ENCODE assay signal across 19 cellular contexts in the genomic region with DNA sequence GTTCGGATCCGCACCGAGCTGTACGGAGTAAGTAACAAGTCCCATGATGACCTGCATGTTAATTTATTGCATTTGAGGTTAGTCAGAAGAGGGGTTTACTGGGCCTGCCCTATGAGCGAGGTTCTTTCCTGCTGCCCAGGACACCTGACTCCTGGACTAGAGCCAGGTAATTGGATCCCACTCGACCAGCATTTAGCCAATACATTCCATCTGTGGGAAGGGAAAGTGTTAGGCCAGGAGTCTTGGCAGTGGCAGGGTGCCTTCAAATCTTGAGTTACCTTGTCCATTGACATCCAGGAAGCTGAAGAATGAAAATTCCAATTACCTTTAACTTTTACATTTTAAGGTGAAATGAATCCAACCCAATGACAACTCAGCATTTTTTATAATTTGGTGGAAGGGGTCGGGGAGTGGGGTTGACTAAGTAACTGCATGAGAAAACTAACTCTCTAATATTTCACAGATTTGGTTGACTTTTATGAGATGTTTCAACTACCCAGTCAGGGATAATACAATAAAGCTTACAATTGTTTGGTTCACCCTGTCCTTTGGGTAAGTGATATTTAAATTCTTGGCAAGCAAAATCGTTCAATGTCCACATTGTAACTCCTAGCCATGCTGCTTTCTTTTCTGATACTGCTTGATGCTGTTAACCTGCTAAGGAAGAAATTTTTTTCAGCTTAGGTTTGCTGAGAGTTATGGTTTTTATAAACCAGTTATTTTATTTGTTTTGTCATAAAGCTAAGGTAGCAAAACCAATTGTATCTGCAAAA.
A peak's percentile ranks its signal among the peaks of the same experiment; 100 is the strongest.
DNase-seq lines count a peak whose midpoint lies in the region; ATAC-seq, FAIRE-seq and TF ChIP-seq lines count a peak whose summit lies in the region.
"Had no signal": no experiment of that assay in that cellular context is flagged by ENCODE, and none has a peak within 500 bp of the region (broad histone marks: within the 10 kb centered on the region; RNA-seq: fewer than 3 reads in every experiment).

No MANE protein-coding gene starts in this region.

- no peak for FAIRE-seq in K562 (lab: Jason Lieb, UNC)
- FAIRE-seq: H1 had no signal

- POLR2A ChIA-PET in K562 (lab: Yijun Ruan, JAX): interaction anchor here (1.0 kb wide), 1 partner anchor 11 kb away, joined by 3 read pairs; no protein-coding TSS in a partner anchor

- BruUV-seq in K562 (replicated peaks; lab: Mats Ljungman, UMichigan): no TSS peak

- peak; percentile 55 for DNase-seq in HT-29 (ENCODE audit: low spot score)
- no peak for DNase-seq in K562 (ENCODE audit: extremely low read depth in 1 of 4, low spot score in 3 of 4)
- peak; percentile 34 for DNase-seq in mucosa of gallbladder (ENCODE audit: low spot score)
- no peak for DNase-seq in ascending aorta (ENCODE audit: low spot score in 2 of 2)
- no peak for DNase-seq in stimulated activated CD4-positive, alpha-beta T cell treated with anti-CD3 and anti-CD28 coated beads, Interleukin-15, amount 100 ng/mL, for 24 hours
- DNase-seq in tibial artery: no peak
- DNase-seq: activated CD4-positive, CD25-positive, alpha-beta regulatory T cell treated with anti-CD3 and anti-CD28 coated beads, Interleukin-2, amount 50 U/mL, for 72 hours; activated CD8-positive, alpha-beta memory T cell treated with anti-CD3 and anti-CD28 coated beads, Interleukin-2, amount 10 ng/mL, durations not matched to agents 7 days and 5 days; activated effector memory CD4-positive, alpha-beta T cell treated with anti-CD3 and anti-CD28 coated beads, Interleukin-2, amount 50 U/mL, for 16 hours; endodermal cell; hippocampal formation; KG1; left cardiac atrium; occipital lobe; testis had no signal

- H3K4me3 ChIP-seq in K562: no peak overlapping the region
- H3K4me3 ChIP-seq in ascending aorta: no peak overlapping the region
- no peak overlapping the region for H3K4me3 ChIP-seq in tibial artery
- H3K4me3 ChIP-seq: SJCRH30, testis had no signal

- H3K9me3 ChIP-seq in K562 (replicated peaks; ENCODE audit: control insufficient read depth, insufficient read depth, low read depth, low read length): no peaks in the 10 kb centered on the region
- H3K9me3 ChIP-seq in ascending aorta: no peaks in the 10 kb centered on the region
- H3K9me3 ChIP-seq in tibial artery: no peaks in the 10 kb centered on the region
- H3K9me3 ChIP-seq: SJCRH30, testis had no signal

- no peak overlapping the region for H3K4me2 ChIP-seq in K562 (ENCODE audit: insufficient read depth, low read length)

- TF ChIP-seq RAD21 in K562 (CRISPR knock-in tag; conservative IDR thresholded peaks at IDR 0.05 in 1 of 2, IDR thresholded peaks at IDR 0.05 in 1 of 2): no peak

- no peak for TF ChIP-seq POLR2A in K562 (conservative IDR thresholded peaks at IDR 0.05)

- TF ChIP-seq CTCF in C4-2B (conservative IDR thresholded peaks at IDR 0.05) (no peak), K562 (IDR thresholded peaks at IDR 0.05 in 2 of 3, conservative IDR thresholded peaks at IDR 0.05 in 1 of 3; ENCODE audit: insufficient read depth in 2 of 3, low read depth in 1 of 3, low read length in 3 of 3) (no peak), ascending aorta (IDR thresholded peaks at IDR 0.05) (no peak), tibial artery (IDR thresholded peaks at IDR 0.05) (no peak)

- no peaks in the 10 kb centered on the region for H3K79me2 ChIP-seq in K562 (ENCODE audit: control insufficient read depth, insufficient read depth, low read length)

- CTCF ChIA-PET in K562 (lab: Yijun Ruan, JAX; ENCODE audit: low intra/inter-chr PET ratio): no interaction called here

- no peak overlapping the region for H2AFZ ChIP-seq in K562 (ENCODE audit: low read depth, low read length)

- H3K27me3 ChIP-seq in K562 (ENCODE audit: control insufficient read depth in 2 of 2, insufficient read depth in 2 of 2, low read length in 2 of 2): peaks cover 4% of the 10 kb centered on the region in 2 experiments; a peak in 3 of 5 replicates
- H3K27me3 ChIP-seq in ascending aorta: no peaks in the 10 kb centered on the region
- H3K27me3 ChIP-seq in tibial artery: no peaks in the 10 kb centered on the region
- H3K27me3 ChIP-seq: SJCRH30, testis had no signal

- H3K27ac ChIP-seq in C4-2B (peak overlapping the region; percentile 44; the same call in 1 of the 2 replicates), K562 (ENCODE audit: extremely low read depth, low read depth, low read length) (no peak overlapping the region), ascending aorta (no peak overlapping the region), tibial artery (no peak overlapping the region)
- H3K27ac ChIP-seq: SJCRH30, testis had no signal

- H3K36me3 ChIP-seq in K562 (ENCODE audit: control insufficient read depth, insufficient read depth, low read length) (no peaks in the 10 kb centered on the region), ascending aorta (no peaks in the 10 kb centered on the region), tibial artery (no peaks in the 10 kb centered on the region)
- H3K36me3 ChIP-seq: SJCRH30 had no signal

- ATAC-seq in K562 (no peak), HG03521 (IDR thresholded peaks at IDR 0.05; ENCODE audit: unreplicated experiment) (no peak)
- ATAC-seq: activated CD8-positive, alpha-beta memory T cell treated with anti-CD3 and anti-CD28 coated beads, Interleukin-2, amount 10 ng/mL, durations not matched to agents 7 days and 5 days; left cardiac atrium had no signal

- in situ Hi-C loops in K562 (cut with MboI): no loop called here

- intact Hi-C loops in K562 (cut with micrococcal nuclease) (no loop called here), ascending aorta (cut with DNase I) (no loop called here), tibial artery (cut with DNase I; ENCODE audit: low total_unique reads) (no loop called here)

- WGBS in K562 (ENCODE audit: insufficient coverage, low coverage, missing lambda C conversion rate): 32% methylated on average over 8 of the region's 8 CpGs

- H3K4me1 ChIP-seq in K562 (replicated peaks in 1 of 2; ENCODE audit: control insufficient read depth in 2 of 2, insufficient read depth in 2 of 2, low read length in 2 of 2) (peaks cover 0 to 9% of the 10 kb centered on the region in 2 experiments; a peak in 3 of 5 replicates), ascending aorta (no peaks in the 10 kb centered on the region), tibial artery (no peaks in the 10 kb centered on the region)
- H3K4me1 ChIP-seq: SJCRH30, testis had no signal

- no peak for TF ChIP-seq EP300 in K562 (IDR thresholded peaks at IDR 0.05; ENCODE audit: low read length)

- no peaks in the 10 kb centered on the region for H4K20me1 ChIP-seq in K562 (replicated peaks; ENCODE audit: control insufficient read depth, insufficient read depth, low read length)

- H3K9me1 ChIP-seq in K562 (ENCODE audit: control insufficient read depth, insufficient read depth, low read length): no peaks in the 10 kb centered on the region

- no peak overlapping the region for H3K9ac ChIP-seq in K562 (ENCODE audit: insufficient read depth in 1 of 2, low read depth in 2 of 2, low read length in 2 of 2)

TF ChIP-seq in K562, 482 proteins besides CTCF, POLR2A, EP300 and RAD21:
- TF ChIP-seq BRD4 (IDR thresholded peaks at IDR 0.05) (no peak), C11orf30 (IDR thresholded peaks at IDR 0.05; ENCODE audit: low read depth) (peak; percentile 54), ZNF316 (IDR thresholded peaks at IDR 0.05) (peak; percentile 66)

Comparison
In these comparisons a context has a peak if more than half of its experiments do, and no peak if none do; other contexts are left out.
1. DNase-seq: peak in HT-29 (single experiment) and mucosa of gallbladder (single experiment); none in K562 (0 of 4), ascending aorta (0 of 2), stimulated activated CD4-positive, alpha-beta T cell treated with anti-CD3 and anti-CD28 coated beads, Interleukin-15, amount 100 ng/mL, for 24 hours (single experiment) and tibial artery (0 of 2).